ENCODE assay signal across 1 cellular context in the genomic region with DNA sequence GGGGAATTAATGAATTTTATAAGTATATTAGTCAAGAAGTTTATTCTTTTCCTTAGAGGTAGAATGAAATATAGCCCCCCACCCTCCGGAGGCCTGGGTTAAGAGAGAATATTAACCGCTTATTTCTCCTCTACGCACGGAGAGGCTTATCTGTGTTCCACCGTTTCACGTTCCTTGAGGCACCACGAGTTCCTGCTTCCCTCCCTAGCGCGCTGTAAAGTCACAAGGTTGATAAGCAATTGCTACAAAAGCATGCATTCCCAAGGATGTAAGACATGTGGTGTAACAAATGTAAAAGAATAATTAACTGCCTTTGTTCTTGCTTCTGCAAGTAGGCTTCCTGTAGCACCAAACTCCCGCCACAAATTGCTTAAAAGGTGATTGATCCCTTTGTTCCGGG.
TF ChIP-seq lines count a peak whose summit lies in the region.

No MANE protein-coding gene starts in this region.

TF ChIP-seq in endothelial cell of umbilical vein, 7 proteins besides CTCF, POLR2A, EP300 and RAD21 (continued from another document):
- no peak for TF ChIP-seq JUN (IDR thresholded peaks at IDR 0.05; ENCODE audit: borderline replicate concordance, insufficient read depth, insufficient read length, low read depth)
